In genomic region chr17:17043668-17044226, GRCh38 we compare ENCODE assay signal across 8 cellular contexts. TPM values are rescaled to one million over a fixed set of nuclear protein-coding genes. Genes with fewer than 3 reads are reported as not detected.
DNase-seq lines count a peak whose midpoint lies in the region; ATAC-seq and TF ChIP-seq lines count a peak whose summit lies in the region.

No MANE protein-coding gene starts in this region.

- no peak for TF ChIP-seq CTCF in CD8-positive, alpha-beta T cell (IDR thresholded peaks at IDR 0.05)
- TF ChIP-seq CTCF in chondrocyte (IDR thresholded peaks at IDR 0.05), result no peak
- TF ChIP-seq CTCF in mesothelial cell of epicardium (IDR thresholded peaks at IDR 0.05; ENCODE audit: unreplicated experiment), result no peak

- H3K27ac ChIP-seq in CD8-positive, alpha-beta T cell (ENCODE audit: low read depth, low read length), result no peak overlapping the region
- H3K27ac ChIP-seq in KOPT-K1 (ENCODE audit: low read depth, low read length, poor library complexity, severe bottlenecking), result peak overlapping the region; percentile 62

- ATAC-seq in CD8-positive, alpha-beta T cell, result no peak
- no peak for ATAC-seq in HG03460 (IDR thresholded peaks at IDR 0.05; ENCODE audit: unreplicated experiment)

- H3K4me3 ChIP-seq in CD8-positive, alpha-beta T cell (ENCODE audit: low read depth, low read length), result peak overlapping the region; percentile 63

- H3K27me3 ChIP-seq in CD8-positive, alpha-beta T cell (ENCODE audit: insufficient read depth, low read length), result no peaks in the 10 kb centered on the region

- H3K4me1 ChIP-seq in CD8-positive, alpha-beta T cell (ENCODE audit: insufficient read depth, low read length), result peaks cover 48% of the 10 kb centered on the region

- CTCF ChIA-PET in CD8-positive, alpha-beta T cell (lab: Charles Lee), result no interaction called here

- POLR2A ChIA-PET in CD8-positive, alpha-beta T cell (lab: Charles Lee), result interaction anchor here (0.9 kb wide), 1 partner anchor 75 kb away, joined by 3 read pairs; no protein-coding TSS in a partner anchor

- no peaks in the 10 kb centered on the region for H3K27me3 Mint-ChIP-seq in CD8-positive, alpha-beta T cell (ENCODE audit: low read depth)
- H3K27me3 Mint-ChIP-seq in chondrocyte (ENCODE audit: low read depth) (no peaks in the 10 kb centered on the region), mesothelial cell of epicardium (ENCODE audit: low read depth) (no peaks in the 10 kb centered on the region)

- peaks cover 5% of the 10 kb centered on the region for H3K36me3 Mint-ChIP-seq in CD8-positive, alpha-beta T cell
- H3K36me3 Mint-ChIP-seq in chondrocyte (ENCODE audit: low read depth) (no peaks in the 10 kb centered on the region), mesothelial cell of epicardium (peaks cover 5% of the 10 kb centered on the region)

- H3K9me3 Mint-ChIP-seq in CD8-positive, alpha-beta T cell, result no peaks in the 10 kb centered on the region
- no peaks in the 10 kb centered on the region for H3K9me3 Mint-ChIP-seq in chondrocyte (ENCODE audit: low read depth)
- peaks cover 4% of the 10 kb centered on the region for H3K9me3 Mint-ChIP-seq in mesothelial cell of epicardium

- H3K4me1 Mint-ChIP-seq in CD8-positive, alpha-beta T cell (ENCODE audit: low read depth), result peaks cover 62% of the 10 kb centered on the region
- peaks cover 69% of the 10 kb centered on the region for H3K4me1 Mint-ChIP-seq in chondrocyte (ENCODE audit: low read depth)
- H3K4me1 Mint-ChIP-seq in mesothelial cell of epicardium, result peaks cover 40% of the 10 kb centered on the region

- no peak for DNase-seq in CD8-positive, alpha-beta T cell
- DNase-seq in chondrocyte (ENCODE audit: low spot score) (peak; percentile 32), mesothelial cell of epicardium (ENCODE audit: low spot score in 2 of 2, unreplicated experiment in 2 of 2) (no peak), NCI-H524 treated with DMSO at 0.1 percent for 48 hours (lab: John Stamatoyannopoulos, UW) (no peak), NCI-H1930 (lab: John Stamatoyannopoulos, UW) (no peak), SIG-M5 (lab: John Stamatoyannopoulos, UW) (no peak)

- H3K9me3 ChIP-seq in CD8-positive, alpha-beta T cell (ENCODE audit: low read length), result no peaks in the 10 kb centered on the region
- H3K9me3 ChIP-seq in KOPT-K1 (ENCODE audit: insufficient read depth, low read length, poor library complexity, severe bottlenecking), result no peaks in the 10 kb centered on the region

- H3K27ac Mint-ChIP-seq in CD8-positive, alpha-beta T cell, result peak overlapping the region; percentile 88
- H3K27ac Mint-ChIP-seq in chondrocyte (ENCODE audit: unreplicated experiment) (peak overlapping the region; percentile 97), mesothelial cell of epicardium (peak overlapping the region; percentile 97)

- H3K36me3 ChIP-seq in CD8-positive, alpha-beta T cell (ENCODE audit: insufficient read depth, low read length), result no peaks in the 10 kb centered on the region
- H3K36me3 ChIP-seq in KOPT-K1 (ENCODE audit: insufficient read depth, low read length), result peaks cover 5% of the 10 kb centered on the region; the same call in 1 of the 2 replicates

- intact Hi-C loops in CD8-positive, alpha-beta T cell (cut with DNase I, micrococcal nuclease), result loop anchor here (2.0 to 10.0 kb wide), 9 partner anchors 27 to 649 kb away; partner anchors contain the start of genes COPS3 (in 1 of the 2), FLCN (in 1 of the 2) and PEMT (in 1 of the 2)

- H3K4me3 Mint-ChIP-seq in CD8-positive, alpha-beta T cell, result peak overlapping the region; percentile 96
- peak overlapping the region; percentile 99 for H3K4me3 Mint-ChIP-seq in chondrocyte (ENCODE audit: unreplicated experiment)
- H3K4me3 Mint-ChIP-seq in mesothelial cell of epicardium, result peak overlapping the region; percentile 94

RNA-seq across cellular contexts. Expression of gene MPRIP, which starts 1.5 kb away (rescaled TPM):
- total RNA-seq in CD8-positive, alpha-beta T cell, result 100 to 1,000 TPM; 146 to 149 TPM
- total RNA-seq in chondrocyte (197 to 352 TPM (median 345 TPM) in 3 replicates), mesothelial cell of epicardium (224 to 228 TPM (median 225 TPM) in 3 replicates)
